8 cellular contexts compared by ENCODE assay signal in the genomic region with DNA sequence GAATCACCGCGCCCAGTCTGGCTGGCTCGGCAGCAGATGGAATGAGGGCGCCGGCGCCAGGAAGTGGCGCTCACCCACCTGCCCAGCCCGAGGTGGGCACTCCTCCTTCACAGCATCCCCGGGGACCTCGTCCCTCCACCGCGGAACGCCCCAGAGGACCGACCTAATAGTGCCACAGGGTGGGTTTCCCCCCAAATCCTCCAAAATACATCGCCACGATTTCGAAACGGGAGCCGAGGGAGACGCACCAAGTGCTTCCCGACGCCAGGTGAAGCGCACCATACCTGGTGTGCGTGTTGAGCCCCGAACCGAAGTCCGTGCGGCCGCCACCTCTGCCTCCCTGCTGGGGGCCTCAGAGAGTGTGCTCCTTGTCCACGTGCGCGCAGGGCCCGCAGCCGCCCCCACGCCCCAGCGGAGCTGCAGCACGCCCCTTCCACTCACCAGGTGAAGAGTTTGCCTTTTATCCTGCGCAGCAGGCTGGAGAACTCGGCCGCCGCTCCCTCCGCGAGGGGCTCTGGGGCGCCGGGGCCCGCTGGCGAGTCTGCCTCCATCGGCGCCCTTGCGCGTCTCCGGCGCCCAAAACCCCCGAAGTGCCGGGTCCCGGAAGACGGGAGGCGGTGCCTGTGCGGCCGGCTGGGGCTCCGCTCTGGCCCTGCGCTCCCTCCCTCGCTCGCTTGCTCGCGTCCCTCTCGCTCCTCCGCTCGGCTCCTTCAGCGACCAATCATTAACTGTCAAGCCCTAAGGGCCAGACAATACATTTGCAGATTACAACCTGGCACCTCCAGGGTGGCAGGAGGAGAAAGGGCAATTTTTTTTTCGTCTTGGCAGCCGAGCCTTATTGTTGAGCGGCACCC. TPM values are rescaled to one million over a fixed set of nuclear protein-coding genes. Genes with fewer than 3 reads are reported as not detected.
DNase-seq lines count a peak whose midpoint lies in the region; ATAC-seq and TF ChIP-seq lines count a peak whose summit lies in the region.

A gene with protein sequence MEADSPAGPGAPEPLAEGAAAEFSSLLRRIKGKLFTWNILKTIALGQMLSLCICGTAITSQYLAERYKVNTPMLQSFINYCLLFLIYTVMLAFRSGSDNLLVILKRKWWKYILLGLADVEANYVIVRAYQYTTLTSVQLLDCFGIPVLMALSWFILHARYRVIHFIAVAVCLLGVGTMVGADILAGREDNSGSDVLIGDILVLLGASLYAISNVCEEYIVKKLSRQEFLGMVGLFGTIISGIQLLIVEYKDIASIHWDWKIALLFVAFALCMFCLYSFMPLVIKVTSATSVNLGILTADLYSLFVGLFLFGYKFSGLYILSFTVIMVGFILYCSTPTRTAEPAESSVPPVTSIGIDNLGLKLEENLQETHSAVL (minus strand): TSS at position 571 of the 854 bp plus-strand sequence. CDS start 20 bp downstream, at position 551.

- H3K27ac ChIP-seq in body of pancreas (peak within 1 kb of the TSS; percentile 50 to 84 (median 64)), spleen (peak within 1 kb of the TSS in 7 of 8 donors; percentile 27 to 75 (median 66))

- intact Hi-C loops in body of pancreas (cut with DNase I) = no loop called here
- intact Hi-C loops in spleen (cut with DNase I; ENCODE audit: low total_unique reads) = no loop called here

- DNase-seq in NCI-H2029 (lab: John Stamatoyannopoulos, UW) (peak; percentile 66), T-helper 9 cell (peak; percentile 46), body of pancreas (peak; percentile 63 to 72 (median 66)), iPS-NIHi7 (ENCODE audit: extremely low spot score) (peak; percentile 78), spleen (peak; percentile 95), superior temporal gyrus (ENCODE audit: extremely low spot score) (no peak)

- H3K27me3 ChIP-seq in body of pancreas (no peaks in the 10 kb centered on the region), spleen (replicated peaks in 1 of 7) (peaks cover 0 to 12% (median 0%) of the 10 kb centered on the region in 7 donors)

- peak in 1 of 7 experiments; percentile 11 for TF ChIP-seq CTCF in body of pancreas (IDR thresholded peaks at IDR 0.05)
- peak in 1 of 11 experiments; percentile 20 for TF ChIP-seq CTCF in spleen (IDR thresholded peaks at IDR 0.05 in 8 of 11, conservative IDR thresholded peaks at IDR 0.05 in 3 of 11)

- ATAC-seq in GM18508 (IDR thresholded peaks at IDR 0.05; ENCODE audit: insufficient read depth, unreplicated experiment) (peak; percentile 87), HG02884 (IDR thresholded peaks at IDR 0.05; ENCODE audit: unreplicated experiment) (peak; percentile 93), body of pancreas (peak; percentile 81)

- TF ChIP-seq POLR2A in body of pancreas (IDR thresholded peaks at IDR 0.05) = peak; percentile 46 to 62 (median 59)
- TF ChIP-seq POLR2A in spleen (IDR thresholded peaks at IDR 0.05) = peak in 1 of 3 donors; percentile 13

- H3K36me3 ChIP-seq in body of pancreas (replicated peaks in 1 of 2; ENCODE audit: insufficient read depth in 1 of 2, low read depth in 2 of 2) = no peaks in the 10 kb centered on the region
- H3K36me3 ChIP-seq in spleen = no peaks in the 10 kb centered on the region

- H3K4me3 ChIP-seq in body of pancreas (peak within 1 kb of the TSS; percentile 65 to 69), spleen (peak within 1 kb of the TSS; percentile 63 to 93 (median 76))

- H3K4me1 ChIP-seq in body of pancreas (peaks cover 7% of the 10 kb centered on the region), spleen (peaks cover 4 to 38% (median 20%) of the 10 kb centered on the region in 6 donors)

- peaks cover 0 to 4% (median 0%) of the 10 kb centered on the region in 3 donors for H3K9me3 ChIP-seq in body of pancreas
- no peaks in the 10 kb centered on the region for H3K9me3 ChIP-seq in spleen

- 0% methylated on average over 12 to 72 of the region's 73 CpGs for WGBS in body of pancreas, 2 donors
- 0 to 1% (median 0%) methylated on average over 32 to 73 of the region's 73 CpGs for WGBS in spleen, 5 donors

RNA-seq across cellular contexts. Expression of the gene that starts here (rescaled TPM):
- total RNA-seq in body of pancreas (1 to 10 TPM in 1 of 2 donors, under 1 TPM in 1; 0.33 to 8.6 TPM), spleen (1 to 10 TPM; 5.0 to 9.1 (median 6.2) TPM)
- polyA plus RNA-seq in spleen = 1 to 10 TPM; 5.2 to 7.2 (median 7.2) TPM
